22 cellular contexts compared by ENCODE assay signal in genomic region chr7:92976931-92977330, GRCh38.
"Had no signal": no experiment of that assay in that cellular context is flagged by ENCODE, and none has a peak within 500 bp of the region (broad histone marks: within the 10 kb centered on the region; RNA-seq: fewer than 3 reads in every experiment).

No MANE protein-coding gene starts in this region.

- H3K27ac ChIP-seq: colonic mucosa, dorsolateral prefrontal cortex, esophagus muscularis mucosa, foreskin keratinocyte, gastroesophageal sphincter, heart left ventricle, left lung, lower lobe of right lung had no signal

- H3K4me3 ChIP-seq: colonic mucosa, dorsolateral prefrontal cortex, esophagus muscularis mucosa, gastroesophageal sphincter, heart left ventricle, left lung, lower lobe of right lung, mucosa of descending colon had no signal

- ATAC-seq: foreskin keratinocyte; gastroesophageal sphincter; heart left ventricle; left cardiac atrium; left lung; left ventricle myocardium superior; lower lobe of right lung; mucosa of descending colon; naive thymus-derived CD8-positive, alpha-beta T cell had no signal

- H3K36me3 ChIP-seq: colonic mucosa, esophagus muscularis mucosa, gastroesophageal sphincter, heart left ventricle, left lung, lower lobe of right lung had no signal

- H3K4me1 ChIP-seq: colonic mucosa, esophagus muscularis mucosa, gastroesophageal sphincter, heart left ventricle, left lung, lower lobe of right lung had no signal

- DNase-seq: colonic mucosa; dermis blood vessel endothelial cell; dorsolateral prefrontal cortex; effector CD4-positive, alpha-beta T cell; effector memory CD4-positive, alpha-beta T cell; foreskin keratinocyte; heart left ventricle; hippocampal formation; left cardiac atrium; left ventricle myocardium superior; lower lobe of right lung; mesenchymal stem cell; mucosa of descending colon; naive B cell; naive thymus-derived CD8-positive, alpha-beta T cell had no signal

- FAIRE-seq: endothelial cell of umbilical vein, frontal cortex, islet of Langerhans, keratinocyte had no signal

- H3K27me3 ChIP-seq: colonic mucosa, esophagus muscularis mucosa, foreskin keratinocyte, gastroesophageal sphincter, heart left ventricle, left lung had no signal

- H3K9me3 ChIP-seq: colonic mucosa had no signal
